1 cellular context compared by ENCODE assay signal in the genomic region with DNA sequence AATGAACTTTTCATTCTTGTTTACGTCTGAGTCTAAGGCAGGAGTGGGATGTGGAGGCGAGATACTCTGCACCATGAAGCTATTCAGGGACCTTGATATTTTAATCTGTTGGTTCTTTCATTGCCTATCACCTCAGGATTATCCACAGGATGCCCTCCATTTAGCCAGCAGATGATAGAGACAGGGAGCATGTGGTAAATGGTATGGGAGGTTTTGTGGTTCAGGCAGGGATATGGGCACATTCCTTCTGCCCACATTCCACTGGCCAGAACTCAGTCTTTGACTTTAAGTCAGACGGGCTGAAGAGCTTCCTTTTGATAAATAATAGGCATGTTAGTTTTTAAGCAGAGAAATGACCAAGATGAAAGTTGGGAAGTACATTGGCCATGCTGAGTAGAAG.
TF ChIP-seq lines count a peak whose summit lies in the region.

No MANE protein-coding gene starts in this region.

TF ChIP-seq in GM23338, 12 proteins besides CTCF, POLR2A, EP300 and RAD21 (continued from another document):
- TF ChIP-seq, protein P1, sequence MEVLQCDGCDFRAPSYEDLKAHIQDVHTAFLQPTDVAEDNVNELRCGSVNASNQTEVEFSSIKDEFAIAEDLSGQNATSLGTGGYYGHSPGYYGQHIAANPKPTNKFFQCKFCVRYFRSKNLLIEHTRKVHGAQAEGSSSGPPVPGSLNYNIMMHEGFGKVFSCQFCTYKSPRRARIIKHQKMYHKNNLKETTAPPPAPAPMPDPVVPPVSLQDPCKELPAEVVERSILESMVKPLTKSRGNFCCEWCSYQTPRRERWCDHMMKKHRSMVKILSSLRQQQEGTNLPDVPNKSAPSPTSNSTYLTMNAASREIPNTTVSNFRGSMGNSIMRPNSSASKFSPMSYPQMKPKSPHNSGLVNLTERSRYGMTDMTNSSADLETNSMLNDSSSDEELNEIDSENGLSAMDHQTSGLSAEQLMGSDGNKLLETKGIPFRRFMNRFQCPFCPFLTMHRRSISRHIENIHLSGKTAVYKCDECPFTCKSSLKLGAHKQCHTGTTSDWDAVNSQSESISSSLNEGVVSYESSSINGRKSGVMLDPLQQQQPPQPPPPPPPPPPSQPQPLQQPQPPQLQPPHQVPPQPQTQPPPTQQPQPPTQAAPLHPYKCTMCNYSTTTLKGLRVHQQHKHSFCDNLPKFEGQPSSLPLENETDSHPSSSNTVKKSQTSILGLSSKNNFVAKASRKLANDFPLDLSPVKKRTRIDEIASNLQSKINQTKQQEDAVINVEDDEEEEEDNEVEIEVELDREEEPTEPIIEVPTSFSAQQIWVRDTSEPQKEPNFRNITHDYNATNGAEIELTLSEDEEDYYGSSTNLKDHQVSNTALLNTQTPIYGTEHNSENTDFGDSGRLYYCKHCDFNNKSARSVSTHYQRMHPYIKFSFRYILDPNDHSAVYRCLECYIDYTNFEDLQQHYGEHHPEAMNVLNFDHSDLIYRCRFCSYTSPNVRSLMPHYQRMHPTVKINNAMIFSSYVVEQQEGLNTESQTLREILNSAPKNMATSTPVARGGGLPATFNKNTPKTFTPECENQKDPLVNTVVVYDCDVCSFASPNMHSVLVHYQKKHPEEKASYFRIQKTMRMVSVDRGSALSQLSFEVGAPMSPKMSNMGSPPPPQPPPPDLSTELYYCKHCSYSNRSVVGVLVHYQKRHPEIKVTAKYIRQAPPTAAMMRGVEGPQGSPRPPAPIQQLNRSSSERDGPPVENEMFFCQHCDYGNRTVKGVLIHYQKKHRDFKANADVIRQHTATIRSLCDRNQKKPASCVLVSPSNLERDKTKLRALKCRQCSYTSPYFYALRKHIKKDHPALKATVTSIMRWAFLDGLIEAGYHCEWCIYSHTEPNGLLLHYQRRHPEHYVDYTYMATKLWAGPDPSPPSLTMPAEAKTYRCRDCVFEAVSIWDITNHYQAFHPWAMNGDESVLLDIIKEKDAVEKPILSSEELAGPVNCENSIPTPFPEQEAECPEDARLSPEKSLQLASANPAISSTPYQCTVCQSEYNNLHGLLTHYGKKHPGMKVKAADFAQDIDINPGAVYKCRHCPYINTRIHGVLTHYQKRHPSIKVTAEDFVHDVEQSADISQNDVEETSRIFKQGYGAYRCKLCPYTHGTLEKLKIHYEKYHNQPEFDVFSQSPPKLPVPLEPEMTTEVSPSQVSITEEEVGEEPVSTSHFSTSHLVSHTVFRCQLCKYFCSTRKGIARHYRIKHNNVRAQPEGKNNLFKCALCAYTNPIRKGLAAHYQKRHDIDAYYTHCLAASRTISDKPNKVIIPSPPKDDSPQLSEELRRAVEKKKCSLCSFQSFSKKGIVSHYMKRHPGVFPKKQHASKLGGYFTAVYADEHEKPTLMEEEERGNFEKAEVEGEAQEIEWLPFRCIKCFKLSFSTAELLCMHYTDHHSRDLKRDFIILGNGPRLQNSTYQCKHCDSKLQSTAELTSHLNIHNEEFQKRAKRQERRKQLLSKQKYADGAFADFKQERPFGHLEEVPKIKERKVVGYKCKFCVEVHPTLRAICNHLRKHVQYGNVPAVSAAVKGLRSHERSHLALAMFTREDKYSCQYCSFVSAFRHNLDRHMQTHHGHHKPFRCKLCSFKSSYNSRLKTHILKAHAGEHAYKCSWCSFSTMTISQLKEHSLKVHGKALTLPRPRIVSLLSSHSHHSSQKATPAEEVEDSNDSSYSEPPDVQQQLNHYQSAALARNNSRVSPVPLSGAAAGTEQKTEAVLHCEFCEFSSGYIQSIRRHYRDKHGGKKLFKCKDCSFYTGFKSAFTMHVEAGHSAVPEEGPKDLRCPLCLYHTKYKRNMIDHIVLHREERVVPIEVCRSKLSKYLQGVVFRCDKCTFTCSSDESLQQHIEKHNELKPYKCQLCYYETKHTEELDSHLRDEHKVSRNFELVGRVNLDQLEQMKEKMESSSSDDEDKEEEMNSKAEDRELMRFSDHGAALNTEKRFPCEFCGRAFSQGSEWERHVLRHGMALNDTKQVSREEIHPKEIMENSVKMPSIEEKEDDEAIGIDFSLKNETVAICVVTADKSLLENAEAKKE (CRISPR knock-in tag; IDR thresholded peaks at IDR 0.05) = peak; percentile 74
- TF ChIP-seq EZH2phosphoT487 (IDR thresholded peaks at IDR 0.05; ENCODE audit: unreplicated experiment) = no peak
- no peak for TF ChIP-seq STAT1 (IDR thresholded peaks at IDR 0.05; ENCODE audit: unreplicated experiment)
- no peak for TF ChIP-seq CREB1 (CRISPR knock-in tag; IDR thresholded peaks at IDR 0.05; ENCODE audit: low read depth)
